Comparison of ENCODE assay signal across 15 cellular contexts in the genomic region with DNA sequence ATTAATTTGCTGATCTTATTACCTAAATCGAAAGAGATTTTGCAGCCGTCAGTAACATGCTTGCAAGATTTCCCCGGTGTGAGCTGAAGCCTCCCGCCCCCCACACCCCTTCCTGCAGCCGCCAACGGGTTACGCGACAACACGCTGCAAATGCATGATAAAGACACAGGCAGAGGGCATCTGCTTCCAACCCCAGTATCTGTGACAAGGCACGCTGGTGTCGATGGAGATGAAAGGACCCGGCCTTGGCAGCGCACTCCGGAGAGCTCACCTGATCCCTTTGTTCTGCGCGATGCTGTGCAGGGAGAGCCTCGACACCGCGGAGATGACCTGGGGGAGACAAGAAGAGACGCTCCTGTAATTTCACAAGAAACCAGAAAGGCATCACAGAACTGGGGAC.
A peak's percentile ranks its signal among the peaks of the same experiment; 100 is the strongest.
DNase-seq lines count a peak whose midpoint lies in the region; ATAC-seq and TF ChIP-seq lines count a peak whose summit lies in the region.
"Had no signal": no experiment of that assay in that cellular context is flagged by ENCODE, and none has a peak within 500 bp of the region (broad histone marks: within the 10 kb centered on the region; RNA-seq: fewer than 3 reads in every experiment).

No MANE protein-coding gene starts in this region.

- H3K27me3 ChIP-seq in WERI-Rb-1 (ENCODE audit: insufficient read depth, low read depth, severe bottlenecking), result no peaks in the 10 kb centered on the region
- H3K27me3 ChIP-seq in neural progenitor cell, result no peaks in the 10 kb centered on the region
- H3K27me3 ChIP-seq: SJCRH30 had no signal

- H3K27me3 Mint-ChIP-seq in neural progenitor cell (ENCODE audit: insufficient read depth, low read depth), result peaks cover 6% of the 10 kb centered on the region
- H3K27me3 Mint-ChIP-seq: CD4-positive, alpha-beta memory T cell had no signal

- peak overlapping the region; percentile 91 for H3K27ac Mint-ChIP-seq in neural progenitor cell
- H3K27ac Mint-ChIP-seq: CD4-positive, alpha-beta memory T cell had no signal

- H3K36me3 Mint-ChIP-seq in neural progenitor cell, result peaks cover 22% of the 10 kb centered on the region

- H3K79me2 ChIP-seq in neural progenitor cell (ENCODE audit: low read depth), result peaks cover 20% of the 10 kb centered on the region

- H3K9me3 ChIP-seq in WERI-Rb-1 (ENCODE audit: severe bottlenecking) (peaks cover 11% of the 10 kb centered on the region), neural progenitor cell (ENCODE audit: low read depth) (no peaks in the 10 kb centered on the region)
- H3K9me3 ChIP-seq: SJCRH30 had no signal

- peaks cover 43% of the 10 kb centered on the region for H3K4me1 Mint-ChIP-seq in neural progenitor cell

- H3K4me1 ChIP-seq in neural progenitor cell, result no peaks in the 10 kb centered on the region

- no peak overlapping the region for H3K9ac ChIP-seq in neural progenitor cell

- H3F3A ChIP-seq in neural progenitor cell (ENCODE audit: low read depth), result no peaks in the 10 kb centered on the region

- H3K4me3 Mint-ChIP-seq in neural progenitor cell, result no peak overlapping the region
- H3K4me3 Mint-ChIP-seq: CD4-positive, alpha-beta memory T cell had no signal

- no peak overlapping the region for H3K27ac ChIP-seq in WERI-Rb-1
- no peak overlapping the region for H3K27ac ChIP-seq in neural progenitor cell
- H3K27ac ChIP-seq: SJCRH30 had no signal

- H3K36me3 ChIP-seq in WERI-Rb-1, result peaks cover 27% of the 10 kb centered on the region
- H3K36me3 ChIP-seq in neural progenitor cell, result no peaks in the 10 kb centered on the region

- no peak for ATAC-seq in GM21390 (IDR thresholded peaks at IDR 0.05; ENCODE audit: unreplicated experiment)

- DNase-seq in ELF-1 (ENCODE audit: low read depth, low spot score) (peak; percentile 35), NCI-H1092 (lab: John Stamatoyannopoulos, UW) (peak; percentile 49), WERI-Rb-1 (peak; percentile 53), neural progenitor cell (ENCODE audit: low spot score) (no peak), foreskin melanocyte (no peak)
- no peak for DNase-seq in stimulated activated CD4-positive, alpha-beta T cell treated with anti-CD3 and anti-CD28 coated beads, Interleukin-4, amount 100 ng/mL, for 4 hours
- DNase-seq: ACHN; CD4-positive, alpha-beta memory T cell; Kasumi-1; NCI-H146; NCI-H2081 treated with DMSO at 0.1 percent for 48 hours; NCI-H774; SJCRH30; SW 1271 had no signal

- no peak overlapping the region for H3K4me3 ChIP-seq in WERI-Rb-1 (ENCODE audit: low read depth, low read length)
- no peak overlapping the region for H3K4me3 ChIP-seq in neural progenitor cell
- H3K4me3 ChIP-seq: SJCRH30 had no signal

- H3K4me2 ChIP-seq in neural progenitor cell, result no peak overlapping the region

- H2AFZ ChIP-seq in neural progenitor cell (replicated peaks), result no peak overlapping the region

- TF ChIP-seq CTCF in WERI-Rb-1 (IDR thresholded peaks at IDR 0.05; ENCODE audit: low read depth, low read length), result no peak
- TF ChIP-seq CTCF in neural progenitor cell (IDR thresholded peaks at IDR 0.05), result no peak

- H3K9me3 Mint-ChIP-seq in neural progenitor cell, result peaks cover 8% of the 10 kb centered on the region

- peaks cover 28% of the 10 kb centered on the region for H4K20me1 ChIP-seq in neural progenitor cell (ENCODE audit: low read depth)

Comparison
In these comparisons a context has a peak if more than half of its experiments do, and no peak if none do; other contexts are left out.
1. DNase-seq: peak in ELF-1 (single experiment), NCI-H1092 (single experiment) and WERI-Rb-1 (single experiment); none in neural progenitor cell (single experiment), stimulated activated CD4-positive, alpha-beta T cell treated with anti-CD3 and anti-CD28 coated beads, Interleukin-4, amount 100 ng/mL, for 4 hours (0 of 2) and foreskin melanocyte (single experiment).